In the genomic region with DNA sequence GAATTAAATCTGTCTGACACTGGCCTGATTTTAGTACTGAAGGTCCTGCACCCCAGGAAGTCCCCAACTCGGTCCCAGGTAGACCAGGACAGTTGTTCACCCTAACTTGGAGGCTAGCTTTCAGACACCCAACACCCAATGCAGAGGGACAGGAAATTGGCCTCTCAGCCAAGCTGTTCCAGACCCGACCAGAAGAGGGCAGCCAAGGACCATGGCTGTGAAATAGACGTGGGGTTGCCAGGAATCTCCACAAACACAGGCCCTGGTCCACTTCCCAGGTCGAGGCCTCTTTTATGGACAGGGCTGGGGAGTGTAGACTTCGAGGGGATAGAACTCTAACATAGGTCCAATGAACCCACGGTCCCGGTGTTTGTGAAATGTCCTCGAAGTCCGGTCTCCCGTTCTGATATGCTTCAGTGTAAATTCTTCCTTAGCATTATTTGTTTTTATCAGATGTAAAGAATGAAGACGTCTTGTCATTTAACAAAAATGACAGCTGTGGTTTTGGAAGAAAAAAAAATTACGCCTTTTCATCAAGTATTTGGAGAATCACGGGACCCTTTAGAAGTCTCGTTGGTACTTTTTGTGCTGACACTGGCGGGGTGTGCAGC, we compare ENCODE assay signal across 9 cellular contexts.
DNase-seq lines count a peak whose midpoint lies in the region; ATAC-seq and TF ChIP-seq lines count a peak whose summit lies in the region.
"Had no signal": no experiment of that assay in that cellular context is flagged by ENCODE, and none has a peak within 500 bp of the region (broad histone marks: within the 10 kb centered on the region; RNA-seq: fewer than 3 reads in every experiment).

No MANE protein-coding gene starts in this region.

- intact Hi-C loops in left colon (cut with DNase I, micrococcal nuclease) = loop anchor here in 1 of 2 donors (5.0 kb wide), 2 partner anchors 63 to 538 kb away; no protein-coding TSS in a partner anchor

- H3K27ac ChIP-seq in SJSA1 = no peak overlapping the region
- H3K27ac ChIP-seq: BLaER1 treated with 17β-estradiol and CSF1 and Interleukin-3, amounts not matched to agents 10 nM and 100 nM had no signal

- no peak overlapping the region for H3K4me3 ChIP-seq in SJSA1
- H3K4me3 ChIP-seq in cardiac fibroblast (replicated peaks in 1 of 2; ENCODE audit: low read depth in 2 of 2, low read length in 2 of 2) = no peak overlapping the region
- H3K4me3 ChIP-seq: BLaER1 treated with 17β-estradiol and CSF1 and Interleukin-3, amounts not matched to agents 10 nM and 100 nM had no signal

- peak; percentile 48 for DNase-seq in NCI-H187 (lab: John Stamatoyannopoulos, UW)
- no peak for DNase-seq in NCI-H187 treated with DMSO at 0.1 percent for 48 hours (lab: John Stamatoyannopoulos, UW)
- peak; percentile 70 to 83 for DNase-seq in SJSA1 (ENCODE audit: low read depth in 1 of 2, low spot score in 2 of 2)
- DNase-seq in cardiac fibroblast (ENCODE audit: low read depth in 2 of 2) = peak; percentile 53 to 76
- peak; percentile 50 to 54 for DNase-seq in left colon
- DNase-seq in stimulated activated CD4-positive, alpha-beta T cell treated with anti-CD3 and anti-CD28 coated beads, TNF-alpha, amount 100 ng/mL, for 24 hours (ENCODE audit: low read depth in 3 of 3) = peak in 2 of 3 experiments; percentile 1 to 53

- peak; percentile 79 for ATAC-seq in GM21825 (IDR thresholded peaks at IDR 0.05; ENCODE audit: unreplicated experiment)
- ATAC-seq in left colon = peak; percentile 64

- no peaks in the 10 kb centered on the region for H3K9me3 ChIP-seq in SJSA1 (replicated peaks)
- H3K9me3 ChIP-seq: BLaER1 treated with 17β-estradiol and CSF1 and Interleukin-3, amounts not matched to agents 10 nM and 100 nM had no signal

- no peaks in the 10 kb centered on the region for H3K4me1 ChIP-seq in SJSA1 (replicated peaks)

- H3K36me3 ChIP-seq in SJSA1 = no peaks in the 10 kb centered on the region
- H3K36me3 ChIP-seq: BLaER1 treated with 17β-estradiol and CSF1 and Interleukin-3, amounts not matched to agents 10 nM and 100 nM had no signal

- TF ChIP-seq CTCF in LNCAP (IDR thresholded peaks at IDR 0.05) (peak; percentile 97), cardiac fibroblast (IDR thresholded peaks at IDR 0.05; ENCODE audit: low read depth, low read length) (peak; percentile 74)

- no peaks in the 10 kb centered on the region for H3K27me3 ChIP-seq in SJSA1 (replicated peaks)
- H3K27me3 ChIP-seq: BLaER1 treated with 17β-estradiol and CSF1 and Interleukin-3, amounts not matched to agents 10 nM and 100 nM had no signal
